ENCODE assay signal across 25 cellular contexts in genomic region chr21:43292041-43292865, GRCh38.
"Had no signal": no experiment of that assay in that cellular context is flagged by ENCODE, and none has a peak within 500 bp of the region (broad histone marks: within the 10 kb centered on the region; RNA-seq: fewer than 3 reads in every experiment).

No MANE protein-coding gene starts in this region.

- H3K4me3 ChIP-seq: neural progenitor cell, sigmoid colon, smooth muscle cell, suprapubic skin, tibial artery had no signal

- H3K36me3 ChIP-seq: brain microvascular endothelial cell, neural progenitor cell, sigmoid colon, suprapubic skin, tibial artery had no signal

- H3K27me3 ChIP-seq: brain microvascular endothelial cell, neural progenitor cell had no signal

- H3K9me3 ChIP-seq: suprapubic skin had no signal

- H3K9ac ChIP-seq: neural progenitor cell had no signal

- ATAC-seq: esophagus mucosa; naive thymus-derived CD4-positive, alpha-beta T cell; stimulated activated naive B cell treated with anti-CD40 and anti-IgM and Interleukin-4, amounts not matched to agents 10 μg/mL and 1 μg/mL and 100 μg/mL, for 72 hours had no signal

- H3K4me1 ChIP-seq: neural progenitor cell, sigmoid colon, suprapubic skin, tibial artery had no signal

- DNase-seq: activated CD4-positive, alpha-beta memory T cell treated with anti-CD3 and anti-CD28 coated beads for 36 hours; activated CD4-positive, alpha-beta T cell treated with anti-CD3 and anti-CD28 coated beads, Interleukin-2, amount 10 ng/mL, durations not matched to agents 24 days and 14 days; activated CD8-positive, alpha-beta memory T cell treated with anti-CD3 and anti-CD28 coated beads, Interleukin-2, amount 50 U/mL, for 48 hours; activated gamma-delta T cell; activated naive CD4-positive, alpha-beta T cell treated with anti-CD3 and anti-CD28 coated beads, Interleukin-2, amount 10 ng/mL, durations not matched to agents 7 days and 5 days; activated naive CD8-positive, alpha-beta T cell treated with anti-CD3 and anti-CD28 coated beads, Interleukin-2, amount 10 ng/mL, durations not matched to agents 7 days and 5 days; activated T-cell treated with anti-CD3 and anti-CD28 coated beads, Interleukin-2, amount 50 U/mL, for 24 hours; brain microvascular endothelial cell; central memory CD4-positive, alpha-beta T cell; endodermal cell; foreskin fibroblast; kidney glomerular epithelial cell; midbrain; naive thymus-derived CD4-positive, alpha-beta T cell; sigmoid colon; stimulated activated CD4-positive, alpha-beta T cell treated with anti-CD3 and anti-CD28 coated beads, Interleukin-15, amount 100 ng/mL, for 24 hours; stimulated activated CD4-positive, alpha-beta T cell treated with anti-CD3 and anti-CD28 coated beads, Interleukin-2, amount 100 ng/mL, for 24 hours; stimulated activated naive B cell treated with anti-CD40 and anti-IgM and Interleukin-4, amounts not matched to agents 10 μg/mL and 1 μg/mL and 100 μg/mL, for 72 hours; SW 1271; T-helper 9 cell; tibial artery had no signal

- H2AFZ ChIP-seq: neural progenitor cell had no signal

- H3K4me2 ChIP-seq: neural progenitor cell, smooth muscle cell had no signal

- H3K27ac ChIP-seq: brain microvascular endothelial cell, neural progenitor cell, sigmoid colon, suprapubic skin, tibial artery had no signal
